In genomic region chr5:177442066-177442836, GRCh38 we compare ENCODE assay signal across 22 cellular contexts. TPM values are rescaled to one million over a fixed set of nuclear protein-coding genes. Genes with fewer than 3 reads are reported as not detected.
DNase-seq lines count a peak whose midpoint lies in the region; ATAC-seq and TF ChIP-seq lines count a peak whose summit lies in the region.
"Had no signal": no experiment of that assay in that cellular context is flagged by ENCODE, and none has a peak within 500 bp of the region (broad histone marks: within the 10 kb centered on the region; RNA-seq: fewer than 3 reads in every experiment).

No MANE protein-coding gene starts in this region.

- H3K4me3 ChIP-seq in RWPE2 (ENCODE audit: severe bottlenecking), result no peak overlapping the region
- H3K4me3 ChIP-seq in aorta (ENCODE audit: low read length in 2 of 2), result no peak overlapping the region
- H3K4me3 ChIP-seq: heart left ventricle, lung, skin epidermis, suprapubic skin had no signal

- peak overlapping the region; percentile 20 for H3K4me3 Mint-ChIP-seq in glutamatergic neuron (ENCODE audit: unreplicated experiment)
- H3K4me3 Mint-ChIP-seq: activated T-helper 1 cell treated with anti-CD3 and anti-CD28 coated beads, Interleukin-12 subunit alpha, Interleukin-12 subunit beta, Interleukin-2, Interleukin-4 antibody, amounts not matched to agents 30 ng/mL and 10 ng/mL and 1 ng/mL, durations not matched to agents 14 hours and 24 hours and 36 hours; endodermal cell; HFFc6 had no signal

- no peak for TF ChIP-seq CTCF in RWPE2 (IDR thresholded peaks at IDR 0.05; ENCODE audit: poor library complexity, severe bottlenecking)
- no peak for TF ChIP-seq CTCF in glutamatergic neuron (IDR thresholded peaks at IDR 0.05; ENCODE audit: partially characterized antibody, unreplicated experiment)

- H3K4me1 ChIP-seq in RWPE2 (ENCODE audit: insufficient read depth, poor library complexity, severe bottlenecking) (no peaks in the 10 kb centered on the region), aorta (ENCODE audit: control insufficient read depth in 1 of 2, insufficient read depth in 2 of 2, low read length in 2 of 2) (no peaks in the 10 kb centered on the region)

- H3K4me1 Mint-ChIP-seq in glutamatergic neuron (ENCODE audit: low read depth, unreplicated experiment), result peaks cover 19% of the 10 kb centered on the region

- peaks cover 19% of the 10 kb centered on the region for H3K9me3 Mint-ChIP-seq in glutamatergic neuron (ENCODE audit: unreplicated experiment)
- H3K9me3 Mint-ChIP-seq: activated T-helper 1 cell treated with anti-CD3 and anti-CD28 coated beads, Interleukin-12 subunit alpha, Interleukin-12 subunit beta, Interleukin-2, Interleukin-4 antibody, amounts not matched to agents 30 ng/mL and 10 ng/mL and 1 ng/mL, durations not matched to agents 14 hours and 24 hours and 36 hours; endodermal cell; HFFc6 had no signal

- intact Hi-C loops in aorta (cut with DNase I), result no loop called here

- ATAC-seq in RWPE2 (ENCODE audit: low read depth), result peak; percentile 3
- no peak for ATAC-seq in aorta (ENCODE audit: low FRiP score)
- ATAC-seq: heart left ventricle, Panc1 had no signal

- H3K36me3 ChIP-seq in RWPE2 (ENCODE audit: low read depth), result peaks cover 10% of the 10 kb centered on the region
- no peaks in the 10 kb centered on the region for H3K36me3 ChIP-seq in aorta (ENCODE audit: control insufficient read depth in 1 of 2, insufficient read depth in 2 of 2, low read length in 1 of 2)

- peak; percentile 1 for DNase-seq in stimulated activated CD4-positive, alpha-beta T cell treated with anti-CD3 and anti-CD28 coated beads, Interleukin-1b, Interleukin-23, amount 100 ng/mL, for 48 hours
- no peak for DNase-seq in stimulated activated CD4-positive, alpha-beta T cell treated with anti-CD3 and anti-CD28 coated beads, Interleukin-4, amount 100 ng/mL, for 1 hour
- DNase-seq in RWPE2 (ENCODE audit: low spot score), result no peak
- DNase-seq in glutamatergic neuron, result no peak
- peak; percentile 42 to 71 for DNase-seq in aorta
- DNase-seq in hepatic stellate cell (ENCODE audit: low spot score), result no peak
- DNase-seq in Ammon's horn (ENCODE audit: low spot score), result no peak
- no peak for DNase-seq in Kasumi-1 (lab: John Stamatoyannopoulos, UW)
- DNase-seq: anterior cingulate cortex; cerebellar nuclear complex; endodermal cell; heart left ventricle; HFFc6; NCI-H1417 treated with DMSO at 0.1 percent for 48 hours; NCI-H748 treated with DMSO at 0.1 percent for 48 hours; stimulated activated CD4-positive, alpha-beta T cell treated with anti-CD3 and anti-CD28 coated beads, Interleukin-4, amount 100 ng/mL, for 4 hours had no signal

- H3K36me3 Mint-ChIP-seq in glutamatergic neuron (ENCODE audit: unreplicated experiment), result peaks cover 5% of the 10 kb centered on the region

- H3K9me3 ChIP-seq in RWPE2 (ENCODE audit: severe bottlenecking) (no peaks in the 10 kb centered on the region), aorta (ENCODE audit: control insufficient read depth, low read length) (no peaks in the 10 kb centered on the region)
- H3K9me3 ChIP-seq: heart left ventricle, suprapubic skin had no signal

- peaks cover 15% of the 10 kb centered on the region for H3K27me3 Mint-ChIP-seq in glutamatergic neuron (ENCODE audit: unreplicated experiment)

- no peaks in the 10 kb centered on the region for H3K27me3 ChIP-seq in RWPE2 (ENCODE audit: insufficient read depth, poor library complexity, severe bottlenecking)
- H3K27me3 ChIP-seq in aorta (ENCODE audit: control insufficient read depth in 1 of 2, insufficient read depth in 2 of 2, low read length in 1 of 2), result no peaks in the 10 kb centered on the region
- H3K27me3 ChIP-seq: suprapubic skin had no signal

- H3K27ac ChIP-seq in RWPE2 (ENCODE audit: poor library complexity, severe bottlenecking) (peak overlapping the region; percentile 0), aorta (ENCODE audit: low read depth in 1 of 2, low read length in 2 of 2) (no peak overlapping the region)
- H3K27ac ChIP-seq: heart left ventricle, suprapubic skin had no signal

- WGBS in aorta, 2 donors, result 88 to 89% methylated on average over 20 to 21 of the region's 21 CpGs

- no peak overlapping the region for H3K27ac Mint-ChIP-seq in glutamatergic neuron (ENCODE audit: unreplicated experiment)
- H3K27ac Mint-ChIP-seq: activated T-helper 1 cell treated with anti-CD3 and anti-CD28 coated beads, Interleukin-12 subunit alpha, Interleukin-12 subunit beta, Interleukin-2, Interleukin-4 antibody, amounts not matched to agents 30 ng/mL and 10 ng/mL and 1 ng/mL, durations not matched to agents 14 hours and 24 hours and 36 hours; endodermal cell; HFFc6 had no signal

RNA-seq across cellular contexts. Expression of gene PRR7, which starts 4.4 kb away (rescaled TPM):
- total RNA-seq in glutamatergic neuron (ENCODE audit: unreplicated experiment), result 4.1 TPM
- total RNA-seq in aorta, result 1 to 10 TPM; 1.9 to 2.0 TPM
- polyA plus RNA-seq in aorta, result under 1 TPM in 1 of 2 donors, not detected in 1; 0.74 TPM

RNA-seq across cellular contexts. Expression of gene GRK6, which starts 15.8 kb away (rescaled TPM):
- total RNA-seq in glutamatergic neuron (ENCODE audit: unreplicated experiment) (43.9 TPM), aorta (10 to 100 TPM; 26.8 to 27.6 TPM)
- polyA plus RNA-seq in aorta, result 10 to 100 TPM; 13.0 to 14.1 TPM

RNA-seq across cellular contexts. Expression of gene DBN1, which starts 31.2 kb away (rescaled TPM):
- 1,261 TPM for total RNA-seq in glutamatergic neuron (ENCODE audit: unreplicated experiment)
- total RNA-seq in aorta, result 100 to 1,000 TPM in 1 of 2 donors, 10 to 100 TPM in 1; 66.3 to 140 TPM
- polyA plus RNA-seq in aorta, result 10 to 100 TPM; 23.7 to 68.9 TPM

RNA-seq across cellular contexts. Expression of gene F12, which starts 32.9 kb away (rescaled TPM):
- 5.4 TPM for total RNA-seq in glutamatergic neuron (ENCODE audit: unreplicated experiment)
- total RNA-seq in aorta, result under 1 TPM; 0.23 to 0.33 TPM
- 1 to 10 TPM in 1 of 2 donors, not detected in 1; 1.8 TPM for polyA plus RNA-seq in aorta

RNA-seq across cellular contexts. Expression of gene PFN3, which starts 41.8 kb away (rescaled TPM):
- not detected for total RNA-seq in glutamatergic neuron (ENCODE audit: unreplicated experiment)
- total RNA-seq in aorta, result not detected
- not detected for polyA plus RNA-seq in aorta
- total RNA-seq: activated T-helper 1 cell treated with anti-CD3 and anti-CD28 coated beads, Interleukin-12 subunit alpha, Interleukin-12 subunit beta, Interleukin-2, Interleukin-4 antibody, amounts not matched to agents 30 ng/mL and 10 ng/mL and 1 ng/mL, durations not matched to agents 14 hours and 24 hours and 36 hours; endodermal cell; heart left ventricle; HFFc6; LHCN-M2; lung; suprapubic skin had no signal
- polyA plus RNA-seq: heart left ventricle, lung had no signal

Comparison
In these comparisons a context has a peak if more than half of its experiments do, and no peak if none do; other contexts are left out.
1. DNase-seq: peak in stimulated activated CD4-positive, alpha-beta T cell treated with anti-CD3 and anti-CD28 coated beads, Interleukin-1b, Interleukin-23, amount 100 ng/mL, for 48 hours (single experiment) and aorta (2 of 2); none in stimulated activated CD4-positive, alpha-beta T cell treated with anti-CD3 and anti-CD28 coated beads, Interleukin-4, amount 100 ng/mL, for 1 hour (single experiment), RWPE2 (single experiment), glutamatergic neuron (single experiment), hepatic stellate cell (single experiment), Ammon's horn (single experiment) and Kasumi-1 (0 of 2).